In genomic region chr1:120850531-120851421, GRCh38 we compare ENCODE assay signal across 1 cellular context.
A peak's percentile ranks its signal among the peaks of the same experiment; 100 is the strongest.
TF ChIP-seq lines count a peak whose summit lies in the region.

No MANE protein-coding gene starts in this region.

TF ChIP-seq in GM12878, 131 proteins besides CTCF, POLR2A, EP300 and RAD21 (continued from another document):
- TF ChIP-seq LARP7 (IDR thresholded peaks at IDR 0.05) (peak; percentile 80; the same call in 1 of the 2 replicates), MEF2B (IDR thresholded peaks at IDR 0.05; ENCODE audit: partially characterized antibody, poor library complexity, severe bottlenecking) (peak; percentile 83), TCF7 (IDR thresholded peaks at IDR 0.05; ENCODE audit: borderline replicate concordance) (peak; percentile 94), ZNF24 (IDR thresholded peaks at IDR 0.05) (peak; percentile 29; the same call in 1 of the 2 replicates), DPF2 (IDR thresholded peaks at IDR 0.05) (peak; percentile 57; the same call in 1 of the 2 replicates), TARDBP (IDR thresholded peaks at IDR 0.05; ENCODE audit: borderline replicate concordance) (peak; percentile 100), CREM (IDR thresholded peaks at IDR 0.05; ENCODE audit: low read depth) (peak; percentile 97), EZH2 (IDR thresholded peaks at IDR 0.05; ENCODE audit: borderline replicate concordance, control insufficient read depth, low read depth, low read length) (0 out of 2 replicates have a peak, but pooled peaks have one; percentile 66), MXI1 (IDR thresholded peaks at IDR 0.05; ENCODE audit: low read depth, low read length) (peak; percentile 78; the same call in 1 of the 2 replicates), IKZF2 (IDR thresholded peaks at IDR 0.05) (peak; percentile 81 to 82), MTA3 (IDR thresholded peaks at IDR 0.05; ENCODE audit: borderline replicate concordance, low read length) (peak; percentile 100), JUNB (IDR thresholded peaks at IDR 0.05) (peak; percentile 56), EGR1 (IDR thresholded peaks at IDR 0.05; ENCODE audit: borderline replicate concordance in 1 of 2, low read depth in 2 of 2, low read length in 2 of 2) (peak in 1 of 2 experiments; percentile 92; a peak in 2 of 3 replicates), ZBTB40 (IDR thresholded peaks at IDR 0.05; ENCODE audit: borderline replicate concordance) (peak; percentile 50; the same call in 1 of the 2 replicates), POU2F2 (IDR thresholded peaks at IDR 0.05; ENCODE audit: borderline replicate concordance, low read depth, low read length) (peak; percentile 99), PBX3 (IDR thresholded peaks at IDR 0.05; ENCODE audit: insufficient replicate concordance, low read depth, low read length) (peak; percentile 91), MTA2 (IDR thresholded peaks at IDR 0.05; ENCODE audit: low read depth) (peak; percentile 70), ZBED1 (IDR thresholded peaks at IDR 0.05; ENCODE audit: borderline replicate concordance) (peak; percentile 100), RCOR1 (conservative IDR thresholded peaks at IDR 0.05; ENCODE audit: low read depth, low read length) (peak; percentile 91; the same call in 1 of the 2 replicates), KLF5 (IDR thresholded peaks at IDR 0.05; ENCODE audit: partially characterized antibody) (peak; percentile 95), TBL1XR1 (IDR thresholded peaks at IDR 0.05; ENCODE audit: low read depth, low read length) (peak; percentile 79), ELK1 (IDR thresholded peaks at IDR 0.05; ENCODE audit: low read depth, low read length) (0 out of 2 replicates have a peak, but pooled peaks have one; percentile 11), SKIL (IDR thresholded peaks at IDR 0.05; ENCODE audit: low read depth, poor library complexity, severe bottlenecking) (peak; percentile 54), EED (IDR thresholded peaks at IDR 0.05; ENCODE audit: low read depth) (peak; percentile 85), IKZF1 (conservative IDR thresholded peaks at IDR 0.05) (peak; percentile 58; the same call in 1 of the 2 replicates), PAX5 (IDR thresholded peaks at IDR 0.05; ENCODE audit: borderline replicate concordance, low read depth, low read length) (peak; percentile 95), ESRRA (IDR thresholded peaks at IDR 0.05; ENCODE audit: low read length) (peak; percentile 16; the same call in 1 of the 2 replicates)
